ENCODE assay signal across 31 cellular contexts in genomic region chr2:188497736-188498135, GRCh38.
"Had no signal": no experiment of that assay in that cellular context is flagged by ENCODE, and none has a peak within 500 bp of the region (broad histone marks: within the 10 kb centered on the region; RNA-seq: fewer than 3 reads in every experiment).

No MANE protein-coding gene starts in this region.

- ATAC-seq: esophagus mucosa; gastrocnemius medialis; left lobe of liver; mucosa of descending colon; natural killer cell treated with Interleukin-12 subunit alpha and Interleukin-12 subunit beta and Interleukin-15 and Interleukin-18, amount 100 ng/mL, for 72 hours; right lobe of liver; stimulated activated memory B cell treated with anti-CD40 and anti-IgM and Interleukin-4, amounts not matched to agents 10 μg/mL and 1 μg/mL and 100 μg/mL, for 72 hours; stimulated activated naive CD8-positive, alpha-beta T cell treated with anti-CD3 and anti-CD28 coated beads, Interleukin-15, Interleukin-2, amounts not matched to agents 100 U/mL and 50 U/mL, for 24 hours had no signal

- H3K4me1 ChIP-seq: colonic mucosa, gastrocnemius medialis, parathyroid adenoma, right lobe of liver, spleen, testis had no signal

- H3K4me2 ChIP-seq: hepatocyte had no signal

- DNase-seq: colonic mucosa; effector CD8-positive, alpha-beta T cell; endodermal cell; foreskin fibroblast; gastrocnemius medialis; head of caudate nucleus; kidney; mucosa of descending colon; naive B cell; right lobe of liver; spleen; stimulated activated CD4-positive, alpha-beta T cell treated with anti-CD3 and anti-CD28 coated beads, Interleukin-4, amount 100 ng/mL, for 4 hours; stimulated activated naive CD8-positive, alpha-beta T cell treated with anti-CD3 and anti-CD28 coated beads, Interleukin-15, Interleukin-2, amounts not matched to agents 100 U/mL and 50 U/mL, for 24 hours; substantia nigra; testis; tibial artery had no signal

- H3K9ac ChIP-seq: parathyroid adenoma had no signal

- H3K9me3 ChIP-seq: colonic mucosa, gastrocnemius medialis, mucosa of descending colon, neutrophil, right lobe of liver, spleen, testis, tibial artery had no signal

- H3K36me3 Mint-ChIP-seq: memory B cell; naive B cell; stimulated activated memory B cell treated with anti-CD40 and anti-IgM and Interleukin-4, amounts not matched to agents 10 μg/mL and 1 μg/mL and 100 μg/mL, for 72 hours had no signal

- H3K27ac ChIP-seq: colonic mucosa, epithelial cell of prostate, gastrocnemius medialis, hepatocyte, neutrophil, parathyroid adenoma, right lobe of liver, spleen, testis, tibial artery had no signal

- H3K9me3 Mint-ChIP-seq: dendritic cell treated with granulocyte-macrophage colony-stimulating factor and Interleukin-4, amounts not matched to agents 40 ng/mL and 50 ng/mL, for 4 days; endodermal cell; neural crest cell had no signal

- FAIRE-seq: kidney had no signal

- H3K79me2 ChIP-seq: hepatocyte, parathyroid adenoma had no signal

- H3K4me3 Mint-ChIP-seq: dendritic cell treated with granulocyte-macrophage colony-stimulating factor and Interleukin-4, amounts not matched to agents 40 ng/mL and 50 ng/mL, for 4 days; endodermal cell; memory B cell; mesothelial cell of epicardium; naive B cell; natural killer cell treated with Interleukin-12 subunit alpha and Interleukin-12 subunit beta and Interleukin-15 and Interleukin-18, amount 100 ng/mL, for 72 hours; neural crest cell; stimulated activated memory B cell treated with anti-CD40 and anti-IgM and Interleukin-4, amounts not matched to agents 10 μg/mL and 1 μg/mL and 100 μg/mL, for 72 hours; type B pancreatic cell had no signal

- H2AFZ ChIP-seq: hepatocyte, parathyroid adenoma had no signal

- H3K36me3 ChIP-seq: colonic mucosa, gastrocnemius medialis, neutrophil, right lobe of liver, spleen, tibial artery had no signal

- H3K4me3 ChIP-seq: colonic mucosa, gastrocnemius medialis, hepatocyte, lung, mucosa of descending colon, right lobe of liver, spleen, testis, tibial artery had no signal

- H3K4me1 Mint-ChIP-seq: memory B cell; naive B cell; neural crest cell; stimulated activated memory B cell treated with anti-CD40 and anti-IgM and Interleukin-4, amounts not matched to agents 10 μg/mL and 1 μg/mL and 100 μg/mL, for 72 hours had no signal

- H3K27ac Mint-ChIP-seq: dendritic cell treated with granulocyte-macrophage colony-stimulating factor and Interleukin-4, amounts not matched to agents 40 ng/mL and 50 ng/mL, for 4 days; endodermal cell; memory B cell; mesothelial cell of epicardium; naive B cell; natural killer cell treated with Interleukin-12 subunit alpha and Interleukin-12 subunit beta and Interleukin-15 and Interleukin-18, amount 100 ng/mL, for 72 hours; progenitor cell of endocrine pancreas; stimulated activated memory B cell treated with anti-CD40 and anti-IgM and Interleukin-4, amounts not matched to agents 10 μg/mL and 1 μg/mL and 100 μg/mL, for 72 hours; type B pancreatic cell had no signal

- H3K27me3 ChIP-seq: colonic mucosa, gastrocnemius medialis, hepatocyte, neutrophil, right lobe of liver, spleen, testis, tibial artery had no signal

- H3K27me3 Mint-ChIP-seq: dendritic cell treated with granulocyte-macrophage colony-stimulating factor and Interleukin-4, amounts not matched to agents 40 ng/mL and 50 ng/mL, for 4 days; memory B cell; naive B cell; natural killer cell treated with Interleukin-12 subunit alpha and Interleukin-12 subunit beta and Interleukin-15 and Interleukin-18, amount 100 ng/mL, for 72 hours; progenitor cell of endocrine pancreas; stimulated activated memory B cell treated with anti-CD40 and anti-IgM and Interleukin-4, amounts not matched to agents 10 μg/mL and 1 μg/mL and 100 μg/mL, for 72 hours; type B pancreatic cell had no signal
